Comparison of ENCODE assay signal across 18 cellular contexts in the genomic region with DNA sequence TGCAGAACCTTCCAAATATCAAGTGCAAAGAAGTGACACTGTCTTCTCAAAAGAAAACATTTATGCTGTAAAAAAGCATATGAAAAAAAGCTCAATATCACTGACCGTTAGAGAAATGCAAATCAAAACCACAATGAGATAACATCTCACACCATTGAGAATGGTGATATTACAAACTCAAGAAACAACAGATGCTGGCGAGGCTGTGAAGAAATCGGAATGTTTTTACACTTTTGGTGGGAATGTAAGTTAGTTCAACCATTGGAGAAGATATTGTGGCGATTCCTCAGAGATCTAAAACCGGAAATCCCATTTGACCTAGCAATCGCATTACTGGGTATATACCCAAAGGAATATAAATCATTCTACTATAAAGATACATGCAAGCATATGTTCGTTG.
"Had no signal": no experiment of that assay in that cellular context is flagged by ENCODE, and none has a peak within 500 bp of the region (broad histone marks: within the 10 kb centered on the region; RNA-seq: fewer than 3 reads in every experiment).

No MANE protein-coding gene starts in this region.

- H3K27ac ChIP-seq: colonic mucosa, esophagus squamous epithelium, heart left ventricle, neutrophil, sigmoid colon, tibial artery, upper lobe of right lung had no signal

- DNase-seq: colonic mucosa; dermis blood vessel endothelial cell; esophagus squamous epithelium; heart left ventricle; hippocampal formation; left colon; left ventricle myocardium superior; mesendoderm; naive thymus-derived CD8-positive, alpha-beta T cell; sigmoid colon; stimulated activated CD4-positive, alpha-beta T cell treated with anti-CD3 and anti-CD28 coated beads, Interleukin-4, amount 100 ng/mL, for 24 hours; tibial artery; upper lobe of right lung had no signal

- H3K4me1 ChIP-seq: colonic mucosa, sigmoid colon, upper lobe of right lung had no signal

- FAIRE-seq: frontal cortex had no signal

- ATAC-seq: left colon; naive thymus-derived CD8-positive, alpha-beta T cell; stimulated activated memory B cell treated with anti-CD40 and anti-IgM and Interleukin-4, amounts not matched to agents 10 μg/mL and 1 μg/mL and 100 μg/mL, for 72 hours; upper lobe of right lung had no signal

- H3K4me3 ChIP-seq: colonic mucosa, esophagus squamous epithelium, heart left ventricle, lung, sigmoid colon, tibial artery, upper lobe of right lung, vagina had no signal

- H3K27me3 ChIP-seq: colonic mucosa, esophagus squamous epithelium, heart left ventricle, neutrophil, sigmoid colon, tibial artery, upper lobe of right lung, vagina had no signal

- H3K36me3 ChIP-seq: colonic mucosa, esophagus squamous epithelium, heart left ventricle, neutrophil, sigmoid colon, tibial artery, upper lobe of right lung, vagina had no signal

- H3K9me3 ChIP-seq: colonic mucosa, esophagus squamous epithelium, neutrophil, sigmoid colon, tibial artery, upper lobe of right lung, vagina had no signal
